2 cellular contexts compared by ENCODE assay signal in the genomic region with DNA sequence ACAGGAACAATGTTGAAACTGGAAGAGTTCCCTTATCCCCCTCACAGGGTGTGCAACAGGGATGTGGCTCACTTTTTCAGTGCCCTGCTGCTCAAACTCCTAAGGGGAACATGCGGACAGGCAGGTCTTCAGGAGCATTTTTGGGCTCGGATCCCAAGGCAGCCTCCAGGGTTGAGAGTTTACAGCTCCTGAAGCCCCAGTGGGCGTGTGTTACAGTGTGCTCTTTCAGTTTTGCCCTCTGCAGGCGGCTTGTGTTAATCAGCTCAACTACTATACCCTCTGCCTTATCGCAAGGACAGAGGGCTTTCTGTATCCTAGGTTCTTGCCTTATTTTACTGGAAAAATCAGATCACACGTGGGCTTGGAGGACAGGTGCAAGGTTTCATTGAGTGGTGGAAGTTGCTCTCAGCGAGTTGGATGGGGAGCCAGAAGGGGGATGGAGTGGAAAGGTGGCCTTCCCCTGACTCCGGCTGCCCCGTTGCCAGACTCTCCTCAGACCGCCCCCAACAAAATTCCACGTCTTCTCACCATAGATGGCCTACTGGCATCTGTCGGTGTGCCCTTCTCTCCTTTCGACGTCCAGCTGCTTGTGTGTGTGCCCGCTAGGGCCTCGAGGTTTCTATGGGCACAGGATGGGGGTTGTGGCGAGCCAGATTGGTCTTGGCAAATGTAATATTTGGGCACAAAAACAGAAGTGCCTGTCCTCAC.
TF ChIP-seq lines count a peak whose summit lies in the region.

No MANE protein-coding gene starts in this region.

TF ChIP-seq in HepG2, 621 proteins besides CTCF, POLR2A, EP300 and RAD21:
- no peak for TF ChIP-seq ZNF317 (CRISPR knock-in tag; IDR thresholded peaks at IDR 0.05)
TF ChIP-seq in HepG2: peak in this region for 0.

TF ChIP-seq in GM12878, 131 proteins besides CTCF, POLR2A, EP300 and RAD21:
- no peak for TF ChIP-seq CEBPB (IDR thresholded peaks at IDR 0.05; ENCODE audit: borderline replicate concordance in 1 of 2, low read depth in 2 of 2, low read length in 2 of 2)
- TF ChIP-seq CHD2 (IDR thresholded peaks at IDR 0.05; ENCODE audit: borderline replicate concordance, low read depth, low read length), result no peak
- TF ChIP-seq STAT3 (IDR thresholded peaks at IDR 0.05; ENCODE audit: low read depth, low read length), result no peak
- TF ChIP-seq, protein P1, sequence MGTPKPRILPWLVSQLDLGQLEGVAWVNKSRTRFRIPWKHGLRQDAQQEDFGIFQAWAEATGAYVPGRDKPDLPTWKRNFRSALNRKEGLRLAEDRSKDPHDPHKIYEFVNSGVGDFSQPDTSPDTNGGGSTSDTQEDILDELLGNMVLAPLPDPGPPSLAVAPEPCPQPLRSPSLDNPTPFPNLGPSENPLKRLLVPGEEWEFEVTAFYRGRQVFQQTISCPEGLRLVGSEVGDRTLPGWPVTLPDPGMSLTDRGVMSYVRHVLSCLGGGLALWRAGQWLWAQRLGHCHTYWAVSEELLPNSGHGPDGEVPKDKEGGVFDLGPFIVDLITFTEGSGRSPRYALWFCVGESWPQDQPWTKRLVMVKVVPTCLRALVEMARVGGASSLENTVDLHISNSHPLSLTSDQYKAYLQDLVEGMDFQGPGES (IDR thresholded peaks at IDR 0.05), result no peak
- no peak for TF ChIP-seq EED (IDR thresholded peaks at IDR 0.05; ENCODE audit: low read depth)
- TF ChIP-seq ZBTB4 (CRISPR knock-in tag; IDR thresholded peaks at IDR 0.05), result no peak
- TF ChIP-seq ZBTB11 (CRISPR knock-in tag; IDR thresholded peaks at IDR 0.05), result no peak
- TF ChIP-seq, protein P2, sequence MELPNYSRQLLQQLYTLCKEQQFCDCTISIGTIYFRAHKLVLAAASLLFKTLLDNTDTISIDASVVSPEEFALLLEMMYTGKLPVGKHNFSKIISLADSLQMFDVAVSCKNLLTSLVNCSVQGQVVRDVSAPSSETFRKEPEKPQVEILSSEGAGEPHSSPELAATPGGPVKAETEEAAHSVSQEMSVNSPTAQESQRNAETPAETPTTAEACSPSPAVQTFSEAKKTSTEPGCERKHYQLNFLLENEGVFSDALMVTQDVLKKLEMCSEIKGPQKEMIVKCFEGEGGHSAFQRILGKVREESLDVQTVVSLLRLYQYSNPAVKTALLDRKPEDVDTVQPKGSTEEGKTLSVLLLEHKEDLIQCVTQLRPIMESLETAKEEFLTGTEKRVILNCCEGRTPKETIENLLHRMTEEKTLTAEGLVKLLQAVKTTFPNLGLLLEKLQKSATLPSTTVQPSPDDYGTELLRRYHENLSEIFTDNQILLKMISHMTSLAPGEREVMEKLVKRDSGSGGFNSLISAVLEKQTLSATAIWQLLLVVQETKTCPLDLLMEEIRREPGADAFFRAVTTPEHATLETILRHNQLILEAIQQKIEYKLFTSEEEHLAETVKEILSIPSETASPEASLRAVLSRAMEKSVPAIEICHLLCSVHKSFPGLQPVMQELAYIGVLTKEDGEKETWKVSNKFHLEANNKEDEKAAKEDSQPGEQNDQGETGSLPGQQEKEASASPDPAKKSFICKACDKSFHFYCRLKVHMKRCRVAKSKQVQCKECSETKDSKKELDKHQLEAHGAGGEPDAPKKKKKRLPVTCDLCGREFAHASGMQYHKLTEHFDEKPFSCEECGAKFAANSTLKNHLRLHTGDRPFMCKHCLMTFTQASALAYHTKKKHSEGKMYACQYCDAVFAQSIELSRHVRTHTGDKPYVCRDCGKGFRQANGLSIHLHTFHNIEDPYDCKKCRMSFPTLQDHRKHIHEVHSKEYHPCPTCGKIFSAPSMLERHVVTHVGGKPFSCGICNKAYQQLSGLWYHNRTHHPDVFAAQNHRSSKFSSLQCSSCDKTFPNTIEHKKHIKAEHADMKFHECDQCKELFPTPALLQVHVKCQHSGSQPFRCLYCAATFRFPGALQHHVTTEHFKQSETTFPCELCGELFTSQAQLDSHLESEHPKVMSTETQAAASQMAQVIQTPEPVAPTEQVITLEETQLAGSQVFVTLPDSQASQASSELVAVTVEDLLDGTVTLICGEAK (IDR thresholded peaks at IDR 0.05; ENCODE audit: borderline replicate concordance), result no peak
- TF ChIP-seq ZBED1 (IDR thresholded peaks at IDR 0.05; ENCODE audit: borderline replicate concordance), result no peak
- TF ChIP-seq SKIL (IDR thresholded peaks at IDR 0.05; ENCODE audit: low read depth, poor library complexity, severe bottlenecking), result no peak
- no peak for TF ChIP-seq WRNIP1 (IDR thresholded peaks at IDR 0.05; ENCODE audit: borderline replicate concordance, low read depth, low read length)
- TF ChIP-seq ATF7 (IDR thresholded peaks at IDR 0.05; ENCODE audit: low read depth), result no peak
- TF ChIP-seq CREM (IDR thresholded peaks at IDR 0.05; ENCODE audit: low read depth), result no peak
- TF ChIP-seq, protein P3, sequence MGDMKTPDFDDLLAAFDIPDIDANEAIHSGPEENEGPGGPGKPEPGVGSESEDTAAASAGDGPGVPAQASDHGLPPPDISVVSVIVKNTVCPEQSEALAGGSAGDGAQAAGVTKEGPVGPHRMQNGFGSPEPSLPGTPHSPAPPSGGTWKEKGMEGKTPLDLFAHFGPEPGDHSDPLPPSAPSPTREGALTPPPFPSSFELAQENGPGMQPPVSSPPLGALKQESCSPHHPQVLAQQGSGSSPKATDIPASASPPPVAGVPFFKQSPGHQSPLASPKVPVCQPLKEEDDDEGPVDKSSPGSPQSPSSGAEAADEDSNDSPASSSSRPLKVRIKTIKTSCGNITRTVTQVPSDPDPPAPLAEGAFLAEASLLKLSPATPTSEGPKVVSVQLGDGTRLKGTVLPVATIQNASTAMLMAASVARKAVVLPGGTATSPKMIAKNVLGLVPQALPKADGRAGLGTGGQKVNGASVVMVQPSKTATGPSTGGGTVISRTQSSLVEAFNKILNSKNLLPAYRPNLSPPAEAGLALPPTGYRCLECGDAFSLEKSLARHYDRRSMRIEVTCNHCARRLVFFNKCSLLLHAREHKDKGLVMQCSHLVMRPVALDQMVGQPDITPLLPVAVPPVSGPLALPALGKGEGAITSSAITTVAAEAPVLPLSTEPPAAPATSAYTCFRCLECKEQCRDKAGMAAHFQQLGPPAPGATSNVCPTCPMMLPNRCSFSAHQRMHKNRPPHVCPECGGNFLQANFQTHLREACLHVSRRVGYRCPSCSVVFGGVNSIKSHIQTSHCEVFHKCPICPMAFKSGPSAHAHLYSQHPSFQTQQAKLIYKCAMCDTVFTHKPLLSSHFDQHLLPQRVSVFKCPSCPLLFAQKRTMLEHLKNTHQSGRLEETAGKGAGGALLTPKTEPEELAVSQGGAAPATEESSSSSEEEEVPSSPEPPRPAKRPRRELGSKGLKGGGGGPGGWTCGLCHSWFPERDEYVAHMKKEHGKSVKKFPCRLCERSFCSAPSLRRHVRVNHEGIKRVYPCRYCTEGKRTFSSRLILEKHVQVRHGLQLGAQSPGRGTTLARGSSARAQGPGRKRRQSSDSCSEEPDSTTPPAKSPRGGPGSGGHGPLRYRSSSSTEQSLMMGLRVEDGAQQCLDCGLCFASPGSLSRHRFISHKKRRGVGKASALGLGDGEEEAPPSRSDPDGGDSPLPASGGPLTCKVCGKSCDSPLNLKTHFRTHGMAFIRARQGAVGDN (IDR thresholded peaks at IDR 0.05), result no peak
- no peak for TF ChIP-seq NKRF (conservative IDR thresholded peaks at IDR 0.05)
